ENCODE assay signal across 8 cellular contexts in the genomic region with DNA sequence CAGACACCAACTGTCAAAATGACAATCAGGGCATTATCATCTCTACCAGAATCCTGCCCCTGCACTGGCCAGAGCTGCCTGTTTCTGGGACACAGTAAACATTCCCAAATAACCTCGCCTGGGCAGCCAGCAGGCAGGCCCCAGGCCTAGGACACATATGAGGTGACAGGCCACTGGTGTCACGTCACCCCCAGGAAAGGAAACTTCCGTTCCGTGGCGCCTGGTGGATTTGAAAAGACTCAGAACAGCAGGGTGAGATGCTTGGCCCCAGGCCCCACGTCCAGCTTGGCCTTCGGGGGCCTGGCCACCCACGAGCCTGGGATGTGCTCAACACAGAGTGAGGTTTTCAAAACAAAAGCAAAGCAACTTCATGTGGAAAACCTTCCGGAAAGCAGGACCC. TPM values are rescaled to one million over a fixed set of nuclear protein-coding genes. Genes with fewer than 3 reads are reported as not detected.
DNase-seq lines count a peak whose midpoint lies in the region; ATAC-seq, FAIRE-seq and TF ChIP-seq lines count a peak whose summit lies in the region.

No MANE protein-coding gene starts in this region.

- FAIRE-seq in D721Med (lab: Jason Lieb, UNC): no peak

- peak overlapping the region; percentile 74 for H3K4me3 Mint-ChIP-seq in Calu3 (ENCODE audit: low read depth, unreplicated experiment)

- H3K27ac ChIP-seq in OCI-LY3 (ENCODE audit: low read length) (no peak overlapping the region), trophoblast cell (ENCODE audit: low read depth, low read length) (no peak overlapping the region)

- no peak overlapping the region for H2AK5ac ChIP-seq in trophoblast cell (ENCODE audit: low read length)

- H3K27me3 ChIP-seq in OCI-LY3 (ENCODE audit: low read depth, low read length) (peaks cover 2% of the 10 kb centered on the region; the same call in 1 of the 2 replicates), trophoblast cell (ENCODE audit: insufficient read depth, low read length) (no peaks in the 10 kb centered on the region)

- H3K79me1 ChIP-seq in trophoblast cell (ENCODE audit: low read length): peaks cover 6% of the 10 kb centered on the region

- no CpG with 5 or more reads among the region's 9 CpGs for WGBS in trophoblast cell (ENCODE audit: extremely low coverage, insufficient coverage, insufficient read length)

- H3K23ac ChIP-seq in trophoblast cell (ENCODE audit: low read length): no peak overlapping the region

- no peaks in the 10 kb centered on the region for H3K4me1 Mint-ChIP-seq in Calu3 (ENCODE audit: low read depth, unreplicated experiment)

- peak overlapping the region; percentile 83 for H3K9ac ChIP-seq in OCI-LY3 (ENCODE audit: low read length)
- H3K9ac ChIP-seq in trophoblast cell (ENCODE audit: low read length): no peak overlapping the region

- H3K4me1 ChIP-seq in OCI-LY3 (ENCODE audit: low read length): peaks cover 22% of the 10 kb centered on the region
- H3K4me1 ChIP-seq in trophoblast cell (ENCODE audit: control insufficient read depth in 1 of 2, insufficient read depth in 2 of 2, low read length in 2 of 2): peaks cover 18 to 25% of the 10 kb centered on the region in 2 experiments

- no peak overlapping the region for H3K27ac Mint-ChIP-seq in Calu3 (ENCODE audit: unreplicated experiment)

- TF ChIP-seq CTCF in Calu3 (IDR thresholded peaks at IDR 0.05; ENCODE audit: unreplicated experiment): no peak
- TF ChIP-seq CTCF in OCI-LY3 (IDR thresholded peaks at IDR 0.05; ENCODE audit: low read depth, low read length): no peak
- no peak for TF ChIP-seq CTCF in epithelial cell of proximal tubule (conservative IDR thresholded peaks at IDR 0.05; ENCODE audit: low read depth, low read length)
- TF ChIP-seq CTCF in D721Med (IDR thresholded peaks at IDR 0.05; ENCODE audit: insufficient read depth, missing control alignments): no peak

- H2BK12ac ChIP-seq in trophoblast cell (ENCODE audit: low read length): no peak overlapping the region

- intact Hi-C loops in Calu3 (cut with micrococcal nuclease; ENCODE audit: unreplicated experiment): no loop called here

- DNase-seq in Calu3 (no peak), epithelial cell of proximal tubule (ENCODE audit: low read depth) (no peak), trophoblast cell (no peak), globus pallidus (ENCODE audit: low spot score) (no peak), D721Med (ENCODE audit: insufficient read length, low spot score) (no peak), amniotic stem cell (lab: John Stamatoyannopoulos, UW) (no peak)

- H4K12ac ChIP-seq in trophoblast cell (ENCODE audit: low read depth, low read length): no peak overlapping the region

- H3K9me3 ChIP-seq in OCI-LY3 (ENCODE audit: insufficient read depth, low read length) (no peaks in the 10 kb centered on the region), trophoblast cell (ENCODE audit: insufficient read depth, low read depth, low read length) (peaks cover 5% of the 10 kb centered on the region)

- no peak overlapping the region for H3K18ac ChIP-seq in trophoblast cell (ENCODE audit: low read length)

- H2BK120ac ChIP-seq in trophoblast cell (ENCODE audit: insufficient read depth, low read length, poor library complexity): no peak overlapping the region

- H3K4me2 ChIP-seq in OCI-LY3 (ENCODE audit: low read length) (peak overlapping the region; percentile 100), trophoblast cell (ENCODE audit: low read length) (peak overlapping the region; percentile 92)

- no peak overlapping the region for H4K8ac ChIP-seq in trophoblast cell (ENCODE audit: low read depth, low read length)

- TSS peak; percentile 26 for BruUV-seq in Calu3 (replicated peaks; lab: Mats Ljungman, UMichigan)

- CTCF ChIA-PET in Calu3 (lab: Charles Lee): no interaction called here

- H3K9me3 Mint-ChIP-seq in Calu3 (ENCODE audit: low read depth, unreplicated experiment): no peaks in the 10 kb centered on the region

- H3K79me2 ChIP-seq in OCI-LY3 (ENCODE audit: low read length) (peaks cover 33% of the 10 kb centered on the region), trophoblast cell (ENCODE audit: control insufficient read depth, insufficient read depth, low read length, poor library complexity) (no peaks in the 10 kb centered on the region)

- no peak overlapping the region for H4K91ac ChIP-seq in trophoblast cell (ENCODE audit: low read depth, low read length)

- peaks cover 20% of the 10 kb centered on the region for H3K27me3 Mint-ChIP-seq in Calu3 (ENCODE audit: unreplicated experiment)

- H4K20me1 ChIP-seq in OCI-LY3 (ENCODE audit: insufficient read depth, low read length): peaks cover 9% of the 10 kb centered on the region

- H3K4ac ChIP-seq in trophoblast cell (ENCODE audit: low read depth, low read length): peak overlapping the region; percentile 6

- no peak overlapping the region for H2AFZ ChIP-seq in OCI-LY3 (ENCODE audit: low read depth, low read length)
- H2AFZ ChIP-seq in trophoblast cell (ENCODE audit: insufficient read depth, low read length, poor library complexity): no peak overlapping the region

- no peak overlapping the region for H3K14ac ChIP-seq in trophoblast cell (ENCODE audit: low read length)

- H3K4me3 ChIP-seq in OCI-LY3 (ENCODE audit: low read length) (peak overlapping the region; percentile 98), epithelial cell of proximal tubule (ENCODE audit: low read depth, low read length) (peak overlapping the region; percentile 88), trophoblast cell (ENCODE audit: low read depth, low read length) (no peak overlapping the region)

- no peak for ATAC-seq in HG03045 (IDR thresholded peaks at IDR 0.05; ENCODE audit: unreplicated experiment)

- H3K36me3 Mint-ChIP-seq in Calu3 (ENCODE audit: insufficient read depth, unreplicated experiment): peaks cover 17% of the 10 kb centered on the region

- H2BK5ac ChIP-seq in trophoblast cell (ENCODE audit: low read depth, low read length, poor library complexity): no peak overlapping the region

- no peaks in the 10 kb centered on the region for H3K36me3 ChIP-seq in OCI-LY3 (replicated peaks; ENCODE audit: low read depth, low read length)
- H3K36me3 ChIP-seq in trophoblast cell (ENCODE audit: control insufficient read depth in 1 of 2, insufficient read depth in 2 of 2, low read length in 2 of 2): no peaks in the 10 kb centered on the region

RNA-seq across cellular contexts. Expression of a gene that starts 1.3 kb away (rescaled TPM):
- 23.3 and 24.3 TPM in 2 replicates for total RNA-seq in Calu3 (2022)
- total RNA-seq in epithelial cell of proximal tubule: 8.0 and 12.3 TPM in 2 replicates
- 6.3 and 6.5 TPM in 2 replicates for polyA plus RNA-seq in trophoblast cell (2013)
